In genomic region chr1:213051127-213051880, GRCh38 we compare ENCODE assay signal across 1 cellular context.
TF ChIP-seq lines count a peak whose summit lies in the region.

RPS6KC1 (plus strand) TSS chr1:213051241; CDS start chr1:213051405, 164 bp downstream.

TF ChIP-seq in HEK293, 187 proteins besides CTCF, POLR2A, EP300 and RAD21 (continued from another document):
- TF ChIP-seq ZSCAN4 (tag by site-specific recombination; IDR thresholded peaks at IDR 0.05) (no peak), ZNF148 (tag by site-specific recombination; IDR thresholded peaks at IDR 0.05; ENCODE audit: borderline replicate concordance) (no peak), ZNF239 (tag by site-specific recombination; IDR thresholded peaks at IDR 0.05) (no peak), ZNF530 (tag by site-specific recombination; IDR thresholded peaks at IDR 0.05; ENCODE audit: low read depth) (no peak), ZNF394 (tag by site-specific recombination; IDR thresholded peaks at IDR 0.05; ENCODE audit: borderline replicate concordance) (no peak), GFI1B (tag by site-specific recombination; IDR thresholded peaks at IDR 0.05) (no peak), ZNF23 (tag by site-specific recombination; IDR thresholded peaks at IDR 0.05; ENCODE audit: borderline replicate concordance) (no peak), ZNF354C (tag by site-specific recombination; IDR thresholded peaks at IDR 0.05; ENCODE audit: borderline replicate concordance, low read depth) (no peak), ZNF488 (tag by site-specific recombination; IDR thresholded peaks at IDR 0.05) (no peak), ZNF426 (tag by site-specific recombination; IDR thresholded peaks at IDR 0.05) (no peak), ZBTB8A (tag by site-specific recombination; IDR thresholded peaks at IDR 0.05) (no peak; the same call in 1 of the 2 replicates), REPIN1 (tag by site-specific recombination; IDR thresholded peaks at IDR 0.05; ENCODE audit: low read depth) (no peak), FEZF1 (tag by site-specific recombination; IDR thresholded peaks at IDR 0.05) (no peak), SP7 (tag by site-specific recombination; IDR thresholded peaks at IDR 0.05) (peak; percentile 48; the same call in 1 of the 2 replicates), ZNF433 (tag by site-specific recombination; IDR thresholded peaks at IDR 0.05; ENCODE audit: low read depth) (no peak), MYNN (tag by site-specific recombination; IDR thresholded peaks at IDR 0.05; ENCODE audit: borderline replicate concordance) (no peak), ZBTB49 (tag by site-specific recombination; IDR thresholded peaks at IDR 0.05; ENCODE audit: low read depth) (no peak), PATZ1 (tag by site-specific recombination; IDR thresholded peaks at IDR 0.05) (peak; percentile 71), BCL11B (tag by site-specific recombination; IDR thresholded peaks at IDR 0.05; ENCODE audit: low read depth) (no peak), ZNF133 (tag by site-specific recombination; IDR thresholded peaks at IDR 0.05) (no peak), SP3 (tag by site-specific recombination; IDR thresholded peaks at IDR 0.05) (peak; percentile 58; the same call in 1 of the 2 replicates), WT1 (tag by site-specific recombination; IDR thresholded peaks at IDR 0.05) (no peak), ZNF561 (tag by site-specific recombination; IDR thresholded peaks at IDR 0.05; ENCODE audit: borderline replicate concordance) (peak; percentile 68; the same call in 1 of the 2 replicates), ZNF549 (tag by site-specific recombination; IDR thresholded peaks at IDR 0.05) (no peak), ZNF341 (tag by site-specific recombination; IDR thresholded peaks at IDR 0.05; ENCODE audit: low read depth) (peak; percentile 79), SALL2 (tag by site-specific recombination; IDR thresholded peaks at IDR 0.05; ENCODE audit: borderline replicate concordance) (no peak), KLF17 (tag by site-specific recombination; IDR thresholded peaks at IDR 0.05) (no peak; the same call in 1 of the 2 replicates), ZBTB48 (tag by site-specific recombination; IDR thresholded peaks at IDR 0.05) (no peak), ZBTB6 (tag by site-specific recombination; IDR thresholded peaks at IDR 0.05) (peak; percentile 96), ZNF585B (tag by site-specific recombination; IDR thresholded peaks at IDR 0.05) (no peak), HOXD13 (CRISPR knock-in tag; IDR thresholded peaks at IDR 0.05; ENCODE audit: borderline replicate concordance) (no peak), ZNF423 (tag by site-specific recombination; IDR thresholded peaks at IDR 0.05) (no peak), ZSCAN16 (tag by site-specific recombination; IDR thresholded peaks at IDR 0.05) (no peak), ZNF26 (tag by site-specific recombination; IDR thresholded peaks at IDR 0.05) (no peak), ZNF654 (tag by site-specific recombination; IDR thresholded peaks at IDR 0.05; ENCODE audit: low read depth) (no peak), ZNF214 (tag by site-specific recombination; IDR thresholded peaks at IDR 0.05; ENCODE audit: borderline replicate concordance) (no peak), GLIS2 (tag by site-specific recombination; IDR thresholded peaks at IDR 0.05) (no peak), REST (tag by site-specific recombination; IDR thresholded peaks at IDR 0.05) (no peak), ZNF785 (tag by site-specific recombination; IDR thresholded peaks at IDR 0.05) (no peak), ZNF18 (tag by site-specific recombination; IDR thresholded peaks at IDR 0.05) (no peak)
